Comparison of ENCODE assay signal across 9 cellular contexts in genomic region chr1:201259476-201260235, GRCh38. TPM values are rescaled to one million over a fixed set of nuclear protein-coding genes. Genes with fewer than 3 reads are reported as not detected.
DNase-seq lines count a peak whose midpoint lies in the region; ATAC-seq and TF ChIP-seq lines count a peak whose summit lies in the region.
"Had no signal": no experiment of that assay in that cellular context is flagged by ENCODE, and none has a peak within 500 bp of the region (broad histone marks: within the 10 kb centered on the region; RNA-seq: fewer than 3 reads in every experiment).

No MANE protein-coding gene starts in this region.

- no peaks in the 10 kb centered on the region for H3K27me3 ChIP-seq in iPS-18a (ENCODE audit: control insufficient read depth, insufficient read depth, low read length)
- no peaks in the 10 kb centered on the region for H3K27me3 ChIP-seq in smooth muscle cell (ENCODE audit: low read depth)
- H3K27me3 ChIP-seq in SK-N-SH (ENCODE audit: insufficient read depth), result no peaks in the 10 kb centered on the region

- H3K79me2 ChIP-seq in smooth muscle cell (ENCODE audit: low read depth) (no peaks in the 10 kb centered on the region), SK-N-SH (ENCODE audit: insufficient read depth) (no peaks in the 10 kb centered on the region)

- no peaks in the 10 kb centered on the region for H3K9me2 ChIP-seq in SK-N-SH

- ATAC-seq in GM19467 (IDR thresholded peaks at IDR 0.05; ENCODE audit: unreplicated experiment), result no peak

- POLR2A ChIA-PET in SK-N-SH (lab: Yijun Ruan, JAX), result no interaction called here

- H3K4me2 ChIP-seq in smooth muscle cell (peak overlapping the region; percentile 78), SK-N-SH (no peak overlapping the region)

- TF ChIP-seq CTCF in smooth muscle cell (IDR thresholded peaks at IDR 0.05; ENCODE audit: borderline replicate concordance, insufficient read depth, poor library complexity, severe bottlenecking), result peak; percentile 3
- no peak for TF ChIP-seq CTCF in SK-N-SH (IDR thresholded peaks at IDR 0.05)

- no peaks in the 10 kb centered on the region for H3K4me1 ChIP-seq in iPS-18a (ENCODE audit: control insufficient read depth, low read depth, low read length)
- H3K4me1 ChIP-seq in smooth muscle cell (ENCODE audit: low read depth), result peaks cover 10% of the 10 kb centered on the region
- H3K4me1 ChIP-seq in SK-N-SH (ENCODE audit: control insufficient read depth in 1 of 2, insufficient read depth in 2 of 2, low read depth in 1 of 2, low read length in 1 of 2), result peaks cover 0 to 10% of the 10 kb centered on the region in 2 experiments; a peak in 2 of 4 replicates

- WGBS in smooth muscle cell (ENCODE audit: low lambda C conversion rate), result 11% methylated on average over 26 of the region's 28 CpGs
- 62% methylated on average over 16 of the region's 28 CpGs for WGBS in SK-N-SH (ENCODE audit: low lambda C conversion rate)

- peak overlapping the region; percentile 38 for H3K4me3 ChIP-seq in iPS-18a (ENCODE audit: low read length)
- H3K4me3 ChIP-seq in smooth muscle cell, result peak overlapping the region; percentile 16
- H3K4me3 ChIP-seq in SK-N-SH (ENCODE audit: low read depth in 2 of 2, low read length in 1 of 2), result no peak overlapping the region

- TF ChIP-seq RAD21 in SK-N-SH (IDR thresholded peaks at IDR 0.05; ENCODE audit: low read length), result no peak

- no peaks in the 10 kb centered on the region for H3K9me3 ChIP-seq in iPS-18a (ENCODE audit: control insufficient read depth, low read depth, low read length)
- H3K9me3 ChIP-seq in smooth muscle cell (replicated peaks; ENCODE audit: low read depth), result no peaks in the 10 kb centered on the region
- H3K9me3 ChIP-seq in SK-N-SH, result no peaks in the 10 kb centered on the region

- no peak overlapping the region for H2AFZ ChIP-seq in smooth muscle cell (ENCODE audit: low read depth)
- H2AFZ ChIP-seq in SK-N-SH (ENCODE audit: low read depth), result no peak overlapping the region

- H3F3A ChIP-seq in smooth muscle cell (ENCODE audit: low read depth), result no peaks in the 10 kb centered on the region
- H3F3A ChIP-seq in SK-N-SH (replicated peaks; ENCODE audit: insufficient read depth), result no peaks in the 10 kb centered on the region

- no peak overlapping the region for H3K9ac ChIP-seq in iPS-18a (ENCODE audit: low read length)
- H3K9ac ChIP-seq in smooth muscle cell (ENCODE audit: low read depth), result no peak overlapping the region
- H3K9ac ChIP-seq in SK-N-SH, result no peak overlapping the region

- TF ChIP-seq EP300 in SK-N-SH (IDR thresholded peaks at IDR 0.05; ENCODE audit: borderline replicate concordance in 1 of 2, low read depth in 1 of 2, low read length in 1 of 2), result no peak

- H3K27ac ChIP-seq in iPS-18a (ENCODE audit: low read length) (no peak overlapping the region), smooth muscle cell (ENCODE audit: low read depth) (peak overlapping the region; percentile 19), SK-N-SH (ENCODE audit: low read depth in 2 of 2, low read length in 1 of 2) (no peak overlapping the region)

- CTCF ChIA-PET in SK-N-SH (lab: Yijun Ruan, JAX), result interaction anchor here (0.6 to 9.6 kb wide), 6 partner anchors 22 to 254 kb away, joined by 3 to 99 read pairs (median 12); no protein-coding TSS in a partner anchor

- H4K20me1 ChIP-seq in smooth muscle cell (ENCODE audit: low read depth) (no peaks in the 10 kb centered on the region), SK-N-SH (ENCODE audit: insufficient read depth) (no peaks in the 10 kb centered on the region)

- DNase-seq in NCI-H1436 (lab: John Stamatoyannopoulos, UW) (peak; percentile 72), NCI-H1436 treated with DMSO at 0.1 percent for 48 hours (lab: John Stamatoyannopoulos, UW) (no peak), smooth muscle cell (lab: John Stamatoyannopoulos, UW; ENCODE audit: unreplicated experiment) (no peak), midbrain (lab: John Stamatoyannopoulos, UW) (no peak), SK-N-SH (no peak)
- peak; percentile 46 for DNase-seq in activated CD8-positive, alpha-beta memory T cell treated with anti-CD3 and anti-CD28 coated beads, Interleukin-2, amount 50 U/mL, for 48 hours
- DNase-seq: stimulated activated CD4-positive, alpha-beta T cell treated with anti-CD3 and anti-CD28 coated beads, Interleukin-4, amount 100 ng/mL, for 1 hour had no signal

- H3K36me3 ChIP-seq in iPS-18a (ENCODE audit: control insufficient read depth, low read depth, low read length), result no peaks in the 10 kb centered on the region
- no peaks in the 10 kb centered on the region for H3K36me3 ChIP-seq in smooth muscle cell (ENCODE audit: low read depth)
- H3K36me3 ChIP-seq in SK-N-SH (replicated peaks in 1 of 2; ENCODE audit: control insufficient read depth in 1 of 2, insufficient read depth in 2 of 2, low read length in 1 of 2), result no peaks in the 10 kb centered on the region

TF ChIP-seq in SK-N-SH, 30 proteins besides CTCF, POLR2A, EP300 and RAD21:
- TF ChIP-seq FOXM1 (IDR thresholded peaks at IDR 0.05; ENCODE audit: low read depth) (no peak), TAF1 (IDR thresholded peaks at IDR 0.05; ENCODE audit: borderline replicate concordance, low read depth, low read length) (no peak), FOSL2 (IDR thresholded peaks at IDR 0.05; ENCODE audit: borderline replicate concordance, low read depth) (no peak)

RNA-seq across cellular contexts. Expression of gene PKP1, which starts 23.6 kb away (rescaled TPM):
- 43.6 and 52.5 TPM in 2 replicates for total RNA-seq in smooth muscle cell
- polyA plus RNA-seq in smooth muscle cell (26.9 and 30.3 TPM in 2 replicates), SK-N-SH (2012; rRNA removed) (not detected in 2 replicates)
- not detected in 2 replicates for polyA plus RNA-seq in SK-N-SH (2012; cell fraction: cytosol; rRNA removed)
- not detected in 2 replicates for polyA plus RNA-seq in SK-N-SH (2012; cell fraction: nucleus; rRNA removed)

Comparison
In these comparisons a context has a peak if more than half of its experiments do, and no peak if none do; other contexts are left out.
1. DNase-seq: peak in NCI-H1436 (single experiment) and activated CD8-positive, alpha-beta memory T cell treated with anti-CD3 and anti-CD28 coated beads, Interleukin-2, amount 50 U/mL, for 48 hours (single experiment); none in NCI-H1436 treated with DMSO at 0.1 percent for 48 hours (single experiment), smooth muscle cell (single experiment), midbrain (single experiment) and SK-N-SH (single experiment).
2. H3K4me3 ChIP-seq: peak in iPS-18a (single experiment) and smooth muscle cell (single experiment); none in SK-N-SH (0 of 2).
3. RNA of gene PKP1, which starts 23.6 kb away (polyA plus RNA-seq): 26.9 to 30.3 TPM in smooth muscle cell; not detected in SK-N-SH; every median in the first group is over 10 times any median in the second.